9 cellular contexts compared by ENCODE assay signal in genomic region chr17:40479754-40480480, GRCh38. TPM values are rescaled to one million over a fixed set of nuclear protein-coding genes. Genes with fewer than 3 reads are reported as not detected.
DNase-seq lines count a peak whose midpoint lies in the region; ATAC-seq, FAIRE-seq and TF ChIP-seq lines count a peak whose summit lies in the region.
"Had no signal": no experiment of that assay in that cellular context is flagged by ENCODE, and none has a peak within 500 bp of the region (broad histone marks: within the 10 kb centered on the region; RNA-seq: fewer than 3 reads in every experiment).

No MANE protein-coding gene starts in this region.

- no peak for TF ChIP-seq POLR2A in GM12891 (IDR thresholded peaks at IDR 0.05; ENCODE audit: low read depth, low read length)

- ATAC-seq in omental fat pad (ENCODE audit: low FRiP score), result peak; percentile 0

- no peak for TF ChIP-seq CTCF in omental fat pad (IDR thresholded peaks at IDR 0.05)

- peak overlapping the region; percentile 75 for H3K4me3 Mint-ChIP-seq in activated naive CD8-positive, alpha-beta T cell treated with anti-CD3 and anti-CD28 coated beads for 36 hours

- H3K27ac Mint-ChIP-seq in activated naive CD8-positive, alpha-beta T cell treated with anti-CD3 and anti-CD28 coated beads for 36 hours, result peak overlapping the region; percentile 96

- no peak for DNase-seq in GM12891 (ENCODE audit: insufficient read length, low spot score)
- peak; percentile 5 for DNase-seq in NCI-H226
- no peak for DNase-seq in activated naive CD8-positive, alpha-beta T cell treated with anti-CD3 and anti-CD28 coated beads for 36 hours
- no peak for DNase-seq in omental fat pad (ENCODE audit: low spot score)
- DNase-seq in D341Med (ENCODE audit: low spot score), result no peak
- DNase-seq in NCI-H2227 treated with DMSO at 0.1 percent for 48 hours (lab: John Stamatoyannopoulos, UW), result no peak
- DNase-seq in nucleus accumbens (lab: John Stamatoyannopoulos, UW), result no peak

- peak; percentile 52 for FAIRE-seq in GM12891 (lab: Jason Lieb, UNC)

- no peaks in the 10 kb centered on the region for H3K9me3 Mint-ChIP-seq in activated naive CD8-positive, alpha-beta T cell treated with anti-CD3 and anti-CD28 coated beads for 36 hours

- peaks cover 7% of the 10 kb centered on the region for H3K36me3 Mint-ChIP-seq in activated naive CD8-positive, alpha-beta T cell treated with anti-CD3 and anti-CD28 coated beads for 36 hours

- H3K4me1 Mint-ChIP-seq in activated naive CD8-positive, alpha-beta T cell treated with anti-CD3 and anti-CD28 coated beads for 36 hours, result peaks cover 52% of the 10 kb centered on the region

- no peaks in the 10 kb centered on the region for H3K27me3 Mint-ChIP-seq in activated naive CD8-positive, alpha-beta T cell treated with anti-CD3 and anti-CD28 coated beads for 36 hours

TF ChIP-seq in GM12891, 5 proteins besides CTCF, POLR2A, EP300 and RAD21:
- TF ChIP-seq POU2F2 (IDR thresholded peaks at IDR 0.05; ENCODE audit: low read depth, low read length) (no peak), TAF1 (IDR thresholded peaks at IDR 0.05; ENCODE audit: low read depth, low read length) (no peak), POLR2AphosphoS5 (IDR thresholded peaks at IDR 0.05; ENCODE audit: low read depth, low read length) (no peak), SPI1 (IDR thresholded peaks at IDR 0.05; ENCODE audit: low read depth, low read length) (no peak), PAX5 (IDR thresholded peaks at IDR 0.05; ENCODE audit: insufficient read depth, low read length, severe bottlenecking) (no peak)

RNA-seq across cellular contexts. Expression of gene TNS4, which starts 21.5 kb away (rescaled TPM):
- polyA plus RNA-seq in GM12891 (2012; ENCODE audit: low read depth, missing spikeins), result 0.22 TPM
- 1 to 10 TPM; 7.3 to 7.6 TPM for total RNA-seq in activated naive CD8-positive, alpha-beta T cell treated with anti-CD3 and anti-CD28 coated beads for 36 hours
- 1 to 10 TPM in 2 of 4 donors, not detected in 2; 1.8 to 2.1 TPM for total RNA-seq in omental fat pad
- total RNA-seq: dermis microvascular lymphatic vessel endothelial cell, skeletal muscle tissue had no signal

RNA-seq across cellular contexts. Expression of gene IGFBP4, which starts 36.7 kb away (rescaled TPM):
- 5.1 TPM for polyA plus RNA-seq in GM12891 (2012; ENCODE audit: low read depth, missing spikeins)
- 1 to 10 TPM; 5.6 to 6.5 TPM for total RNA-seq in activated naive CD8-positive, alpha-beta T cell treated with anti-CD3 and anti-CD28 coated beads for 36 hours
- 100 to 1,000 TPM; 352 to 633 (median 429) TPM for total RNA-seq in omental fat pad

Comparison
In these comparisons a context has a peak if more than half of its experiments do, and no peak if none do; other contexts are left out.
1. RNA of gene IGFBP4, which starts 36.7 kb away (total RNA-seq): 352 to 633 TPM in omental fat pad; 5.6 to 6.5 TPM in activated naive CD8-positive, alpha-beta T cell treated with anti-CD3 and anti-CD28 coated beads for 36 hours; every median in the first group is over 10 times any median in the second.